11 cellular contexts compared by ENCODE assay signal in the genomic region with DNA sequence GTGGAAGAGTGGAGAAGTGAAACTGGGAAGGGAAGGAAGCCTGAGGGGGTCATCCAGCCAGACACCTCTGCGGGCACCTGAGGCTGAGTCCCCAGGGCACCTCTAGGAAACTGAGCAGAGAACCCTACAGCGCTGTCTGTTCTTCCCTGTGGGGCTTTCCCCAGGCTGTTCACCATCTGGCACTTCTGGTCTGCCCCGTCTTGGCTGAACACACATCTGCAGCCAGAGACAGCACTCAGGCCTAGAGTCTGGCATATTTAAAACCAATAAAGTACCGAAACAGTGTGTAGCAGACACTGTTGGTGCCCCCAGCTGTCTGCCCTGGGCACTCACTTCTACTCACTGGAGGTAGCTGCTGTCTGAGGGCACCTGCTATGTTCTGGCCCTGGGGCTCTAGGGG. TPM values are rescaled to one million over a fixed set of nuclear protein-coding genes. Genes with fewer than 3 reads are reported as not detected.
DNase-seq lines count a peak whose midpoint lies in the region; ATAC-seq lines count a peak whose summit lies in the region.
"Had no signal": no experiment of that assay in that cellular context is flagged by ENCODE, and none has a peak within 500 bp of the region (broad histone marks: within the 10 kb centered on the region; RNA-seq: fewer than 3 reads in every experiment).

No MANE protein-coding gene starts in this region.

- ATAC-seq in GM18867 (IDR thresholded peaks at IDR 0.05; ENCODE audit: unreplicated experiment): peak; percentile 86
- ATAC-seq in GM21825 (IDR thresholded peaks at IDR 0.05; ENCODE audit: unreplicated experiment): peak; percentile 86
- ATAC-seq in HG03457 (IDR thresholded peaks at IDR 0.05; ENCODE audit: unreplicated experiment): peak; percentile 51

- peak; percentile 26 for DNase-seq in mesenteric fat pad (ENCODE audit: low spot score)
- no peak for DNase-seq in hippocampal formation (lab: John Stamatoyannopoulos, UW)
- DNase-seq in KG1 (lab: John Stamatoyannopoulos, UW): no peak
- no peak for DNase-seq in globus pallidus (ENCODE audit: low spot score)
- DNase-seq in DMS114 treated with DMSO at 0.1 percent for 48 hours (lab: John Stamatoyannopoulos, UW; ENCODE audit: unreplicated experiment): no peak
- DNase-seq: activated T-cell treated with anti-CD3 and anti-CD28 coated beads, Interleukin-2, amount 50 U/mL, for 1 hour; NCI-H2227 treated with DMSO at 0.1 percent for 48 hours; T-helper 2 cell had no signal

RNA-seq across cellular contexts. Expression of a gene that starts 9.4 kb away (rescaled TPM):
- 30.1 TPM for total RNA-seq in mesenteric fat pad
